25 cellular contexts compared by ENCODE assay signal in the genomic region with DNA sequence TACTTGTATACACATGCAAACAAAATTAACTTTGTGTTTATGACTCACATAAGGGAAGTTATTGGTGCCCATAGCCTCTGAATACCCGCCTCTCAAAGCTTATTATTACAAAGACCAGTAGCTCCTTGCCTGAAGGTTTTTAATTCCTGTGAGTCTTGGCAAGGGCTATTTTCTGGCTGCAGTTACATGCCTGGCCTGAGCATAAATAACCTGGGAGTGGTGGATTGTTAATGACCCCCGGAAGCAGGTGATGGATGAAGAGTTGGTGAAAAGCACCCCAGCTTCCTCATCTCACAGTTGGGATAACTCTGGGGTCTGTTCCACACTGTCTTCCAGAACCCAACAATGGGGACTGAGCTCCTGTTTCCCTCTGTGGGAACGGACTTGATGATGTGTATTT.
DNase-seq lines count a peak whose midpoint lies in the region; ATAC-seq, FAIRE-seq and TF ChIP-seq lines count a peak whose summit lies in the region.
"Had no signal": no experiment of that assay in that cellular context is flagged by ENCODE, and none has a peak within 500 bp of the region (broad histone marks: within the 10 kb centered on the region; RNA-seq: fewer than 3 reads in every experiment).

No MANE protein-coding gene starts in this region.

- no peaks in the 10 kb centered on the region for H3K79me1 ChIP-seq in IMR-90 (ENCODE audit: low read depth in 1 of 2, low read length in 2 of 2)

- H3K4me3 Mint-ChIP-seq in activated naive CD8-positive, alpha-beta T cell treated with anti-CD3 and anti-CD28 coated beads for 36 hours = no peak overlapping the region

- dilution Hi-C loops in IMR-90 (cut with HindIII; ENCODE audit: low sequenced_read_pairs, unreplicated experiment) = no loop called here

- no peak overlapping the region for H4K8ac ChIP-seq in IMR-90 (ENCODE audit: low read depth in 2 of 2, low read length in 2 of 2)

- POLR2A ChIA-PET in IMR-90 (lab: Charles Lee; ENCODE audit: unreplicated experiment) = no interaction called here

- H2AK9ac ChIP-seq in IMR-90 (replicated peaks; ENCODE audit: low read depth, low read length, poor library complexity) = no peak overlapping the region

- no peak overlapping the region for H4K91ac ChIP-seq in IMR-90 (ENCODE audit: insufficient read depth, low read depth, low read length)

- BruUV-seq in IMR-90 (replicated peaks; lab: Mats Ljungman, UMichigan) = no TSS peak

- H3K9ac ChIP-seq in IMR-90 (ENCODE audit: low read depth, low read length) = no peak overlapping the region
- H3K9ac ChIP-seq: GM23248 had no signal

- H3K9me1 ChIP-seq in IMR-90 (ENCODE audit: insufficient read depth, low read length) = peaks cover 3% of the 10 kb centered on the region; the same call in 1 of the 2 replicates

- H3K27me3 Mint-ChIP-seq in activated naive CD8-positive, alpha-beta T cell treated with anti-CD3 and anti-CD28 coated beads for 36 hours = no peaks in the 10 kb centered on the region

- no peak for FAIRE-seq in small intestine (lab: Jason Lieb, UNC)
- FAIRE-seq: D721Med, G401.6 had no signal

- H3K18ac ChIP-seq in IMR-90 (ENCODE audit: low read depth, low read length) = no peak overlapping the region

- no peaks in the 10 kb centered on the region for H3K9me3 ChIP-seq in IMR-90 (ENCODE audit: control insufficient read depth, insufficient read depth, low read length)
- no peaks in the 10 kb centered on the region for H3K9me3 ChIP-seq in small intestine (ENCODE audit: control insufficient read depth, low read depth)
- H3K9me3 ChIP-seq: ascending aorta, BE2C, Peyer's patch, suprapubic skin had no signal

- ATAC-seq in IMR-90 (ENCODE audit: low read depth) (no peak), left ventricle myocardium superior (peak; percentile 59)

- H2BK5ac ChIP-seq in IMR-90 (ENCODE audit: low read depth, low read length, poor library complexity, severe bottlenecking) = no peak overlapping the region

- no peak overlapping the region for H3K4ac ChIP-seq in IMR-90 (ENCODE audit: low read depth, low read length)

- H3K4me1 ChIP-seq in IMR-90 (ENCODE audit: control insufficient read depth, insufficient read depth, low read length) = no peaks in the 10 kb centered on the region
- H3K4me1 ChIP-seq in small intestine (ENCODE audit: control insufficient read depth in 2 of 2, insufficient read depth in 1 of 2, low read depth in 1 of 2, low read length in 1 of 2) = peaks cover 0 to 2% of the 10 kb centered on the region in 2 donors
- H3K4me1 ChIP-seq: BE2C had no signal

- H3K36me3 ChIP-seq in IMR-90 (ENCODE audit: control insufficient read depth, insufficient read depth, low read length) (no peaks in the 10 kb centered on the region), small intestine (ENCODE audit: control insufficient read depth in 2 of 2, insufficient read depth in 2 of 2, low read length in 2 of 2) (no peaks in the 10 kb centered on the region)
- H3K36me3 ChIP-seq: ascending aorta, BE2C, Peyer's patch, suprapubic skin had no signal

- H2AK5ac ChIP-seq in IMR-90 (ENCODE audit: low read depth, low read length) = no peak overlapping the region

- CTCF ChIA-PET in IMR-90 (lab: Yijun Ruan, JAX) = interaction anchor here (0.9 kb wide), 1 partner anchor 9 kb away, joined by 3 read pairs; no protein-coding TSS in a partner anchor

- H3K4me1 Mint-ChIP-seq in activated naive CD8-positive, alpha-beta T cell treated with anti-CD3 and anti-CD28 coated beads for 36 hours = peaks cover 13% of the 10 kb centered on the region

- H2BK15ac ChIP-seq in IMR-90 (ENCODE audit: low read depth, low read length) = no peak overlapping the region

- peaks cover 2% of the 10 kb centered on the region for H3K9me3 Mint-ChIP-seq in activated naive CD8-positive, alpha-beta T cell treated with anti-CD3 and anti-CD28 coated beads for 36 hours

- H4K20me1 ChIP-seq in IMR-90 (ENCODE audit: insufficient read depth, low read length) = no peaks in the 10 kb centered on the region

- no peak overlapping the region for H3K56ac ChIP-seq in IMR-90 (ENCODE audit: extremely low read depth, insufficient read depth, low read length)

- in situ Hi-C loops in IMR-90 (cut with MboI; ENCODE audit: low sequenced_read_pairs) = no loop called here

- TF ChIP-seq CTCF in IMR-90 (conservative IDR thresholded peaks at IDR 0.05; ENCODE audit: low read depth, low read length) (no peak), VCaP (conservative IDR thresholded peaks at IDR 0.05) (no peak)

- intact Hi-C loops in IMR-90 (cut with micrococcal nuclease) (no loop called here), left ventricle myocardium superior (cut with micrococcal nuclease) (no loop called here)

- no peak overlapping the region for H3K4me2 ChIP-seq in IMR-90 (ENCODE audit: low read depth, low read length)

- no peak overlapping the region for H3K27ac Mint-ChIP-seq in activated naive CD8-positive, alpha-beta T cell treated with anti-CD3 and anti-CD28 coated beads for 36 hours

- peak overlapping the region; percentile 69 for H2AFZ ChIP-seq in IMR-90 (replicated peaks; ENCODE audit: low read length, poor library complexity)

- H2BK120ac ChIP-seq in IMR-90 (ENCODE audit: low read depth, low read length) = no peak overlapping the region

- H3K36me3 Mint-ChIP-seq in activated naive CD8-positive, alpha-beta T cell treated with anti-CD3 and anti-CD28 coated beads for 36 hours = no peaks in the 10 kb centered on the region

- H3K27ac ChIP-seq in IMR-90 (ENCODE audit: insufficient read depth, low read length) (no peak overlapping the region), VCaP (peak overlapping the region; percentile 80; the same call in 1 of the 2 replicates), small intestine (ENCODE audit: low read depth in 1 of 2, low read length in 1 of 2) (peak overlapping the region in 1 of 2 donors; percentile 34)
- H3K27ac ChIP-seq: ascending aorta, coronary artery, GM23248, suprapubic skin had no signal

- DNase-seq in IMR-90 = no peak
- no peak for DNase-seq in left ventricle myocardium superior
- DNase-seq in renal cortical epithelial cell (ENCODE audit: low read depth) = peak; percentile 87
- no peak for DNase-seq in activated naive CD8-positive, alpha-beta T cell treated with anti-CD3 and anti-CD28 coated beads for 36 hours
- no peak for DNase-seq in stimulated activated naive CD4-positive, alpha-beta T cell (lab: John Stamatoyannopoulos, UW)
- DNase-seq in small intestine = no peak
- DNase-seq: activated naive CD4-positive, alpha-beta T cell; activated T-cell treated with anti-CD3 and anti-CD28 coated beads for 4 hours; BE2C; glutamatergic neuron; GM23248; islet precursor cell; NCI-H1092; NCI-H2107; NCI-H526 treated with DMSO at 0.1 percent for 48 hours; Peyer's patch; stimulated activated CD4-positive, alpha-beta T cell treated with anti-CD3 and anti-CD28 coated beads, Interleukin-4, amount 100 ng/mL, for 4 hours; stimulated activated CD8-positive, alpha-beta memory T cell treated with anti-CD3 and anti-CD28 coated beads, Interleukin-4, amount 100 ng/mL, for 48 hours; SW 1271 had no signal

- H3K23ac ChIP-seq in IMR-90 (ENCODE audit: low read depth, low read length) = no peak overlapping the region

- H3K4me3 ChIP-seq in IMR-90 (ENCODE audit: insufficient read depth, low read depth, low read length) = no peak overlapping the region
- no peak overlapping the region for H3K4me3 ChIP-seq in small intestine (ENCODE audit: low read depth in 1 of 2, low read length in 2 of 2)
- H3K4me3 ChIP-seq: ascending aorta, coronary artery, GM23248, Peyer's patch, suprapubic skin had no signal

- TF ChIP-seq POLR2A in IMR-90 (IDR thresholded peaks at IDR 0.05; ENCODE audit: low read depth, low read length) = no peak

- H2BK20ac ChIP-seq in IMR-90 (ENCODE audit: low read depth, low read length) = no peak overlapping the region

- no peak overlapping the region for H4K5ac ChIP-seq in IMR-90 (ENCODE audit: low read depth, low read length)

- no peaks in the 10 kb centered on the region; the same call in 1 of the 2 replicates for H3K27me3 ChIP-seq in IMR-90 (ENCODE audit: control insufficient read depth, insufficient read depth, low read length)
- no peaks in the 10 kb centered on the region for H3K27me3 ChIP-seq in small intestine (ENCODE audit: control insufficient read depth in 2 of 2, insufficient read depth in 2 of 2, low read length in 2 of 2)
- H3K27me3 ChIP-seq: ascending aorta, BE2C, Peyer's patch, suprapubic skin had no signal

- no peak overlapping the region for H3K14ac ChIP-seq in IMR-90 (replicated peaks; ENCODE audit: low read depth, low read length)

- TF ChIP-seq RAD21 in IMR-90 (IDR thresholded peaks at IDR 0.05; ENCODE audit: low read length) = no peak

- no CpG with 5 or more reads among the region's 3 CpGs for WGBS in IMR-90 (ENCODE audit: extremely low coverage in 2 of 2, insufficient read length in 1 of 2), 2 experiments
- WGBS in small intestine, 3 donors = 70 to 91% (median 90%) methylated on average over 3 of the region's 3 CpGs

TF ChIP-seq in IMR-90, 13 proteins besides CTCF, POLR2A, EP300 and RAD21 (continues in another document):
- no peak for TF ChIP-seq RCOR1 (IDR thresholded peaks at IDR 0.05; ENCODE audit: insufficient replicate concordance, low read length)
- no peak for TF ChIP-seq BHLHE40 (IDR thresholded peaks at IDR 0.05; ENCODE audit: low read depth, low read length)
- no peak for TF ChIP-seq MAZ (IDR thresholded peaks at IDR 0.05; ENCODE audit: borderline replicate concordance, low read depth, low read length)
- TF ChIP-seq, protein P1, sequence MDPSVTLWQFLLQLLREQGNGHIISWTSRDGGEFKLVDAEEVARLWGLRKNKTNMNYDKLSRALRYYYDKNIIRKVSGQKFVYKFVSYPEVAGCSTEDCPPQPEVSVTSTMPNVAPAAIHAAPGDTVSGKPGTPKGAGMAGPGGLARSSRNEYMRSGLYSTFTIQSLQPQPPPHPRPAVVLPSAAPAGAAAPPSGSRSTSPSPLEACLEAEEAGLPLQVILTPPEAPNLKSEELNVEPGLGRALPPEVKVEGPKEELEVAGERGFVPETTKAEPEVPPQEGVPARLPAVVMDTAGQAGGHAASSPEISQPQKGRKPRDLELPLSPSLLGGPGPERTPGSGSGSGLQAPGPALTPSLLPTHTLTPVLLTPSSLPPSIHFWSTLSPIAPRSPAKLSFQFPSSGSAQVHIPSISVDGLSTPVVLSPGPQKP (IDR thresholded peaks at IDR 0.05; ENCODE audit: borderline replicate concordance, low read depth, low read length) = no peak
- no peak for TF ChIP-seq MAFK (IDR thresholded peaks at IDR 0.05; ENCODE audit: low read depth, low read length)
- TF ChIP-seq SMC3 (IDR thresholded peaks at IDR 0.05; ENCODE audit: low read depth, low read length) = no peak
- no peak for TF ChIP-seq CEBPB (IDR thresholded peaks at IDR 0.05; ENCODE audit: low read depth, low read length)
- TF ChIP-seq RFX5 (IDR thresholded peaks at IDR 0.05; ENCODE audit: low read depth, low read length) = no peak
- no peak for TF ChIP-seq MXI1 (IDR thresholded peaks at IDR 0.05; ENCODE audit: borderline replicate concordance, low read depth, low read length)
- TF ChIP-seq NFE2L2 (IDR thresholded peaks at IDR 0.05; ENCODE audit: low read depth, low read length) = no peak
